10 cellular contexts compared by ENCODE assay signal in genomic region chr5:39201160-39201794, GRCh38. TPM values are rescaled to one million over a fixed set of nuclear protein-coding genes. Genes with fewer than 3 reads are reported as not detected.
DNase-seq lines count a peak whose midpoint lies in the region; ATAC-seq, FAIRE-seq and TF ChIP-seq lines count a peak whose summit lies in the region.
"Had no signal": no experiment of that assay in that cellular context is flagged by ENCODE, and none has a peak within 500 bp of the region (broad histone marks: within the 10 kb centered on the region; RNA-seq: fewer than 3 reads in every experiment).

No MANE protein-coding gene starts in this region.

- H3K36me3 ChIP-seq in CD4-positive, alpha-beta memory T cell (ENCODE audit: insufficient read depth, low read length), result no peaks in the 10 kb centered on the region
- H3K36me3 ChIP-seq in KOPT-K1 (ENCODE audit: insufficient read depth, low read length) (no peaks in the 10 kb centered on the region), K562 (ENCODE audit: control insufficient read depth, insufficient read depth, low read length) (no peaks in the 10 kb centered on the region), trophoblast cell (ENCODE audit: control insufficient read depth in 1 of 2, insufficient read depth in 2 of 2, low read length in 2 of 2) (no peaks in the 10 kb centered on the region), kidney (ENCODE audit: control insufficient read depth in 1 of 2, insufficient read depth in 2 of 2, low read length in 2 of 2) (no peaks in the 10 kb centered on the region), tibial nerve (no peaks in the 10 kb centered on the region)
- H3K36me3 ChIP-seq: HAP-1 had no signal

- in situ Hi-C loops in K562 (cut with MboI), result no loop called here

- H3K4ac ChIP-seq in trophoblast cell (ENCODE audit: low read depth, low read length), result no peak overlapping the region

- H3K79me1 ChIP-seq in trophoblast cell (ENCODE audit: low read length), result peaks cover 2% of the 10 kb centered on the region

- H3K18ac ChIP-seq in trophoblast cell (ENCODE audit: low read length), result no peak overlapping the region

- H3K23ac ChIP-seq in trophoblast cell (ENCODE audit: low read length), result no peak overlapping the region

- no peak overlapping the region for H4K91ac ChIP-seq in trophoblast cell (ENCODE audit: low read depth, low read length)

- peak overlapping the region; percentile 84 for H3K27ac ChIP-seq in CD4-positive, alpha-beta memory T cell (ENCODE audit: low read depth, low read length)
- H3K27ac ChIP-seq in KOPT-K1 (ENCODE audit: low read depth, low read length, poor library complexity, severe bottlenecking), result peak overlapping the region; percentile 96
- H3K27ac ChIP-seq in K562 (ENCODE audit: extremely low read depth, low read depth, low read length), result peak overlapping the region; percentile 61
- no peak overlapping the region for H3K27ac ChIP-seq in trophoblast cell (ENCODE audit: low read depth, low read length)
- H3K27ac ChIP-seq in kidney (ENCODE audit: low read depth in 2 of 2, low read length in 2 of 2), result no peak overlapping the region
- H3K27ac ChIP-seq in tibial nerve, result peak overlapping the region in 1 of 4 donors; percentile 50

- intact Hi-C loops in CD4-positive, alpha-beta memory T cell (cut with micrococcal nuclease), result loop anchor here (1.0 kb wide), 1 partner anchor 82 kb away; no protein-coding TSS in a partner anchor
- intact Hi-C loops in K562 (cut with micrococcal nuclease), result loop anchor here (5.0 kb wide), 2 partner anchors 44 to 124 kb away; no protein-coding TSS in a partner anchor
- intact Hi-C loops in kidney (cut with DNase I), result no loop called here

- no peak overlapping the region for H2AK5ac ChIP-seq in trophoblast cell (ENCODE audit: low read length)

- H3K4me1 Mint-ChIP-seq in CD4-positive, alpha-beta memory T cell, result peaks cover 29 to 50% (median 35%) of the 10 kb centered on the region in 4 donors

- H2BK120ac ChIP-seq in trophoblast cell (ENCODE audit: insufficient read depth, low read length, poor library complexity), result no peak overlapping the region

- POLR2A ChIA-PET in CD4-positive, alpha-beta memory T cell (lab: Charles Lee; ENCODE audit: partially characterized antibody), result interaction anchor here (0.8 to 43.1 kb wide), 11 partner anchors 10 to 83 kb away, joined by 3 to 1810 read pairs (median 39); partner anchors contain the start of gene FYB1
- POLR2A ChIA-PET in K562 (lab: Yijun Ruan, JAX), result interaction anchor here (0.5 to 2.3 kb wide), 9 partner anchors 10 to 65 kb away, joined by 3 to 10 read pairs (median 4); no protein-coding TSS in a partner anchor

- no peaks in the 10 kb centered on the region for H3K9me1 ChIP-seq in K562 (ENCODE audit: control insufficient read depth, insufficient read depth, low read length)

- H3K27me3 Mint-ChIP-seq in CD4-positive, alpha-beta memory T cell, result no peaks in the 10 kb centered on the region

- peak overlapping the region; percentile 85 for H2AFZ ChIP-seq in K562 (ENCODE audit: low read depth, low read length)
- H2AFZ ChIP-seq in trophoblast cell (ENCODE audit: insufficient read depth, low read length, poor library complexity), result no peak overlapping the region

- peaks cover 34 to 48% of the 10 kb centered on the region in 2 donors for H3K36me3 Mint-ChIP-seq in CD4-positive, alpha-beta memory T cell

- DNase-seq in CD4-positive, alpha-beta memory T cell, result no peak
- DNase-seq in K562 (ENCODE audit: extremely low read depth in 1 of 4, low spot score in 3 of 4) (peak in 1 of 4 experiments; percentile 11), trophoblast cell (peak; percentile 25 to 40), kidney (no peak), NCI-H1930 (lab: John Stamatoyannopoulos, UW) (no peak), tibial nerve (ENCODE audit: low spot score in 2 of 2) (no peak)
- DNase-seq: mesenchymal stem cell had no signal

- WGBS in K562 (ENCODE audit: insufficient coverage, low coverage, missing lambda C conversion rate), result 31% methylated on average over 1 of the region's 1 CpG
- no CpG with 5 or more reads among the region's 1 CpG for WGBS in trophoblast cell (ENCODE audit: extremely low coverage, insufficient coverage, insufficient read length)
- 50 to 56% methylated on average over 1 of the region's 1 CpG for WGBS in tibial nerve, 2 donors

- no peak overlapping the region for H2BK5ac ChIP-seq in trophoblast cell (ENCODE audit: low read depth, low read length, poor library complexity)

- H3K4me3 ChIP-seq in CD4-positive, alpha-beta memory T cell (ENCODE audit: low read length in 2 of 2), result peak overlapping the region; percentile 74 to 96
- peak overlapping the region; percentile 22; the same call in 1 of the 2 replicates for H3K4me3 ChIP-seq in K562
- no peak overlapping the region for H3K4me3 ChIP-seq in trophoblast cell (ENCODE audit: low read depth, low read length)
- no peak overlapping the region for H3K4me3 ChIP-seq in kidney (ENCODE audit: low read length in 2 of 2)
- no peak overlapping the region for H3K4me3 ChIP-seq in tibial nerve
- H3K4me3 ChIP-seq: HAP-1 had no signal

- TF ChIP-seq POLR2A in K562 (conservative IDR thresholded peaks at IDR 0.05), result no peak
- TF ChIP-seq POLR2A in tibial nerve (IDR thresholded peaks at IDR 0.05), result no peak

- H3K9me3 Mint-ChIP-seq in CD4-positive, alpha-beta memory T cell, result no peaks in the 10 kb centered on the region

- TF ChIP-seq EP300 in K562 (IDR thresholded peaks at IDR 0.05; ENCODE audit: low read length) (no peak; the same call in 1 of the 2 replicates), tibial nerve (IDR thresholded peaks at IDR 0.05) (no peak)

- TF ChIP-seq CTCF in K562 (IDR thresholded peaks at IDR 0.05 in 2 of 3, conservative IDR thresholded peaks at IDR 0.05 in 1 of 3; ENCODE audit: insufficient read depth in 2 of 3, low read depth in 1 of 3, low read length in 3 of 3), result peak; percentile 21 to 42 (median 37); a peak in 3 of 6 replicates
- no peak for TF ChIP-seq CTCF in kidney (IDR thresholded peaks at IDR 0.05; ENCODE audit: borderline replicate concordance, extremely low read depth, insufficient read depth)
- no peak for TF ChIP-seq CTCF in tibial nerve (IDR thresholded peaks at IDR 0.05)

- peak overlapping the region; percentile 91 to 99 (median 96) for H3K27ac Mint-ChIP-seq in CD4-positive, alpha-beta memory T cell

- H3K4me3 Mint-ChIP-seq in CD4-positive, alpha-beta memory T cell, result peak overlapping the region; percentile 94 to 100 (median 98)

- no peak overlapping the region for H4K8ac ChIP-seq in trophoblast cell (ENCODE audit: low read depth, low read length)

- TF ChIP-seq RAD21 in K562 (CRISPR knock-in tag; conservative IDR thresholded peaks at IDR 0.05 in 1 of 2, IDR thresholded peaks at IDR 0.05 in 1 of 2), result peak; percentile 47 to 53

- FAIRE-seq in K562 (lab: Jason Lieb, UNC), result no peak
- FAIRE-seq in kidney (lab: Jason Lieb, UNC), result no peak

- peak; percentile 60 for ATAC-seq in K562
- ATAC-seq: sciatic nerve had no signal

- H3K79me2 ChIP-seq in K562 (ENCODE audit: control insufficient read depth, insufficient read depth, low read length) (peaks cover 56% of the 10 kb centered on the region), trophoblast cell (ENCODE audit: control insufficient read depth, insufficient read depth, low read length, poor library complexity) (no peaks in the 10 kb centered on the region)

- CTCF ChIA-PET in CD4-positive, alpha-beta memory T cell (lab: Charles Lee; ENCODE audit: partially characterized antibody), result interaction anchor here (0.7 to 19.4 kb wide), 23 partner anchors 8 to 344 kb away, joined by 3 to 313 read pairs (median 8); partner anchors contain the start of gene FYB1
- CTCF ChIA-PET in K562 (lab: Yijun Ruan, JAX; ENCODE audit: low intra/inter-chr PET ratio), result interaction anchor here (0.7 kb wide), 1 partner anchor 43 kb away, joined by 3 read pairs; no protein-coding TSS in a partner anchor

- H2BK12ac ChIP-seq in trophoblast cell (ENCODE audit: low read length), result no peak overlapping the region

- H3K27me3 ChIP-seq in CD4-positive, alpha-beta memory T cell (ENCODE audit: insufficient read depth, low read length), result no peaks in the 10 kb centered on the region
- no peaks in the 10 kb centered on the region for H3K27me3 ChIP-seq in K562 (ENCODE audit: control insufficient read depth in 2 of 2, insufficient read depth in 2 of 2, low read length in 2 of 2)
- H3K27me3 ChIP-seq in trophoblast cell (ENCODE audit: insufficient read depth, low read length), result no peaks in the 10 kb centered on the region
- H3K27me3 ChIP-seq in tibial nerve, result no peaks in the 10 kb centered on the region

- no peaks in the 10 kb centered on the region for H3K9me3 ChIP-seq in CD4-positive, alpha-beta memory T cell (ENCODE audit: control insufficient read depth in 1 of 2, low read length in 2 of 2)
- H3K9me3 ChIP-seq in KOPT-K1 (ENCODE audit: insufficient read depth, low read length, poor library complexity, severe bottlenecking), result no peaks in the 10 kb centered on the region
- no peaks in the 10 kb centered on the region for H3K9me3 ChIP-seq in K562 (replicated peaks; ENCODE audit: control insufficient read depth, insufficient read depth, low read depth, low read length)
- no peaks in the 10 kb centered on the region for H3K9me3 ChIP-seq in trophoblast cell (ENCODE audit: insufficient read depth, low read depth, low read length)
- no peaks in the 10 kb centered on the region for H3K9me3 ChIP-seq in kidney (ENCODE audit: control insufficient read depth in 1 of 2, low read length in 2 of 2)
- H3K9me3 ChIP-seq in tibial nerve, result no peaks in the 10 kb centered on the region
- H3K9me3 ChIP-seq: HAP-1 had no signal

- peaks cover 41% of the 10 kb centered on the region for H3K4me1 ChIP-seq in CD4-positive, alpha-beta memory T cell (ENCODE audit: insufficient read depth, low read length)
- H3K4me1 ChIP-seq in K562 (replicated peaks in 1 of 2; ENCODE audit: control insufficient read depth in 2 of 2, insufficient read depth in 2 of 2, low read length in 2 of 2), result peaks cover 14 to 37% of the 10 kb centered on the region in 2 experiments; a peak in 4 of 5 replicates
- H3K4me1 ChIP-seq in trophoblast cell (ENCODE audit: control insufficient read depth in 1 of 2, insufficient read depth in 2 of 2, low read length in 2 of 2), result peaks cover 0 to 5% of the 10 kb centered on the region in 2 experiments
- H3K4me1 ChIP-seq in kidney (ENCODE audit: control insufficient read depth in 1 of 2, insufficient read depth in 1 of 2, low read depth in 1 of 2, low read length in 2 of 2), result no peaks in the 10 kb centered on the region
- peaks cover 0 to 16% (median 0%) of the 10 kb centered on the region in 4 donors for H3K4me1 ChIP-seq in tibial nerve
- H3K4me1 ChIP-seq: HAP-1 had no signal

- H3K4me2 ChIP-seq in K562 (ENCODE audit: insufficient read depth, low read length) (peak overlapping the region; percentile 66), trophoblast cell (ENCODE audit: low read length) (no peak overlapping the region)

- no TSS peak for BruUV-seq in K562 (replicated peaks; lab: Mats Ljungman, UMichigan)

- no peak overlapping the region for H3K14ac ChIP-seq in trophoblast cell (ENCODE audit: low read length)

- H3K9ac ChIP-seq in K562 (ENCODE audit: insufficient read depth in 1 of 2, low read depth in 2 of 2, low read length in 2 of 2) (peak overlapping the region in 1 of 2 experiments; percentile 39; a peak in 2 of 4 replicates), trophoblast cell (ENCODE audit: low read length) (no peak overlapping the region), kidney (ENCODE audit: low read length in 2 of 2) (no peak overlapping the region)

- no peaks in the 10 kb centered on the region for H4K20me1 ChIP-seq in K562 (replicated peaks; ENCODE audit: control insufficient read depth, insufficient read depth, low read length)

- no peak overlapping the region for H4K12ac ChIP-seq in trophoblast cell (ENCODE audit: low read depth, low read length)

RNA-seq across cellular contexts. Expression of gene FYB1, which starts 18.1 kb away (rescaled TPM):
- total RNA-seq in CD4-positive, alpha-beta memory T cell, result 100 to 1,000 TPM; 571 to 596 TPM
- polyA plus RNA-seq in CD4-positive, alpha-beta memory T cell, result 100 to 1,000 TPM; 184 to 414 TPM
- total RNA-seq in K562 (2011; cell fraction: chromatin; rRNA removed; ENCODE audit: low replicate concordance), result 2.9 and 14.8 TPM in 2 replicates
- 0.67 and 2.2 TPM in 2 replicates for total RNA-seq in K562 (2011; cell fraction: nucleolus; rRNA removed)
- 5.6 and 6.0 TPM in 2 replicates for total RNA-seq in K562 (2011; cell fraction: nucleoplasm; rRNA removed)
- total RNA-seq in K562 (2014; rRNA removed) (6.7 TPM in 2 replicates), K562 (2014; rRNA removed; fragmentation: Illumina TruSeq; extraction: Trizol) (15.6 and 16.5 TPM in 2 replicates), K562 (2015; rRNA removed; fragmentation: Illumina TruSeq; extraction: Trizol) (28.1 and 31.5 TPM in 2 replicates), K562 (2021) (17.4 and 22.5 TPM in 2 replicates), kidney (53.7 TPM), tibial nerve (10 to 100 TPM in 2 of 4 donors, 1 to 10 TPM in 2; 6.7 to 25.1 (median 16.3) TPM)
- polyA plus RNA-seq in K562 (2011; rRNA removed) (4.7 and 25.4 TPM in 2 replicates), K562 (2014; fragmentation: Illumina TruSeq; extraction: Trizol) (13.7 and 18.4 TPM in 2 replicates), K562 (2014; fragmentation: Nextera tagmentation; extraction: Ambion mirVana) (1 to 10 TPM; 9.4 to 9.7 TPM), K562 (2014; rRNA removed) (7.4 and 8.0 TPM in 2 replicates), kidney (ENCODE audit: insufficient read depth, low read depth, low replicate concordance) (2.3 TPM)
- polyA plus RNA-seq in K562 (2011; cell fraction: cytosol; rRNA removed), result 0.85 and 9.2 TPM in 2 replicates
- 5.6 and 40.9 TPM in 2 replicates for polyA plus RNA-seq in K562 (2011; cell fraction: nucleus; rRNA removed)
- polyA plus RNA-seq in K562 (2012), result 20.9 and 22.7 TPM in 2 replicates
- polyA minus RNA-seq in K562 (2011; rRNA and poly(A)+ RNA removed), result 4.0 and 45.3 TPM in 2 replicates
- 2.4 and 15.2 TPM in 2 replicates for polyA minus RNA-seq in K562 (2011; cell fraction: cytosol; rRNA and poly(A)+ RNA removed)
- 5.4 and 62.8 TPM in 2 replicates for polyA minus RNA-seq in K562 (2011; cell fraction: nucleus; rRNA and poly(A)+ RNA removed)
- polyA plus RNA-seq in trophoblast cell (2013), result 58.3 and 63.0 TPM in 2 replicates

Comparison
In these comparisons a context has a peak if more than half of its experiments do, and no peak if none do; other contexts are left out.
1. DNase-seq: peak in trophoblast cell (2 of 2); none in CD4-positive, alpha-beta memory T cell (0 of 5), kidney (single experiment), NCI-H1930 (0 of 2) and tibial nerve (0 of 2).
2. H3K27ac ChIP-seq: peak in CD4-positive, alpha-beta memory T cell (single experiment), KOPT-K1 (single experiment) and K562 (single experiment); none in trophoblast cell (single experiment) and kidney (0 of 2).
3. H3K4me3 ChIP-seq: peak in CD4-positive, alpha-beta memory T cell (2 of 2) and K562 (single experiment); none in trophoblast cell (single experiment), kidney (0 of 2) and tibial nerve (0 of 4).
4. CTCF ChIP-seq: peak in K562 (3 of 3); none in kidney (single experiment) and tibial nerve (0 of 5).
5. RNA of gene FYB1, which starts 18.1 kb away (total RNA-seq): 571 to 596 TPM in CD4-positive, alpha-beta memory T cell; 53.7 TPM in kidney (single experiment), 6.7 to 25.1 TPM in tibial nerve and 0.67 to 31.5 TPM in K562; every median in the first group is over 10 times any median in the second.